Comparison of ENCODE assay signal across 17 cellular contexts in genomic region chr6:162852810-162853577, GRCh38.
"Had no signal": no experiment of that assay in that cellular context is flagged by ENCODE, and none has a peak within 500 bp of the region (broad histone marks: within the 10 kb centered on the region; RNA-seq: fewer than 3 reads in every experiment).

No MANE protein-coding gene starts in this region.

- DNase-seq: activated CD4-positive, alpha-beta T cell treated with anti-CD3 and anti-CD28 coated beads for 1 hour; activated CD4-positive, alpha-beta T cell treated with anti-CD3 and anti-CD28 coated beads, Interleukin-2, amount 50 U/mL, for 4 hours; amniotic stem cell; central memory CD4-positive, alpha-beta T cell; heart left ventricle; islet precursor cell; left ventricle myocardium inferior; natural killer cell; pancreas; stimulated activated CD4-positive, alpha-beta T cell treated with anti-CD3 and anti-CD28 coated beads, Interleukin-1b, Interleukin-23, amount 100 ng/mL, for 48 hours; T-helper 1 cell; T1000 had no signal

- H3K9me3 ChIP-seq: heart left ventricle, left ventricle myocardium inferior, pancreas, tibial nerve, vagina had no signal

- H3K4me3 ChIP-seq: coronary artery, heart left ventricle, left ventricle myocardium inferior, pancreas, tibial nerve, vagina had no signal

- H3K36me3 ChIP-seq: heart left ventricle, left ventricle myocardium inferior, pancreas, tibial nerve, vagina had no signal

- H3K27me3 ChIP-seq: heart left ventricle, pancreas, tibial nerve, vagina had no signal

- ATAC-seq: activated naive CD4-positive, alpha-beta T cell treated with anti-CD3 and anti-CD28 coated beads, Interleukin-2, amount 50 U/mL, for 72 hours; heart left ventricle; natural killer cell; pancreas; SK-N-SH treated with all-trans-retinoic acid at 6 μM for 48 hours had no signal

- H3K27ac ChIP-seq: coronary artery, heart left ventricle, left ventricle myocardium inferior, pancreas, vagina had no signal

- H3K4me1 ChIP-seq: vagina had no signal
